Comparison of ENCODE assay signal across 12 cellular contexts in the genomic region with DNA sequence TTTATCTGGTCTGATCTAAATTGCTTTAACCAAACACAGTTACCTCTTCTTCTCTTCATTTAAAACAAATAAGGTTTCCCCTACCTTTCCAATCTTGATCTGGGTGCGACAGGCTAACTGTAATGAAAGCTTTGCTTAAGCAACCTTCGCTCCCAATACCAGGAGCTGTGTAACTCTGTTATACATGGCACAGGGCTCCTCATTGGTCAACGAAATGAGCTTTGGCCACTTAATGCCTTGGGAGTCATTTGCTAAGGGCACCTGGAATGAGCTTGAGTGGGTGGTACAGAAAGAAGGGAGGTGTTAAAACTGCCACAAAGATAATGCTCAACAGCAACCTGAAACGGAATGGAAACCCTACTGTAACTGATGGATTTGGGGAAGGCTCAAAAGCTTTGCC.
DNase-seq lines count a peak whose midpoint lies in the region; ATAC-seq and TF ChIP-seq lines count a peak whose summit lies in the region.
"Had no signal": no experiment of that assay in that cellular context is flagged by ENCODE, and none has a peak within 500 bp of the region (broad histone marks: within the 10 kb centered on the region; RNA-seq: fewer than 3 reads in every experiment).

No MANE protein-coding gene starts in this region.

- no peak for ATAC-seq in naive thymus-derived CD8-positive, alpha-beta T cell
- no peak for ATAC-seq in GM18498 (IDR thresholded peaks at IDR 0.05; ENCODE audit: unreplicated experiment)

- H3K27me3 ChIP-seq in WERI-Rb-1 (ENCODE audit: insufficient read depth, low read depth, severe bottlenecking) (no peaks in the 10 kb centered on the region), mucosa of rectum (ENCODE audit: control insufficient read depth in 2 of 2, insufficient read depth in 2 of 2, low read length in 2 of 2) (no peaks in the 10 kb centered on the region)

- POLR2A ChIA-PET in naive thymus-derived CD8-positive, alpha-beta T cell (lab: Charles Lee): no interaction called here

- H3K9me3 ChIP-seq in WERI-Rb-1 (ENCODE audit: severe bottlenecking) (no peaks in the 10 kb centered on the region), mucosa of rectum (ENCODE audit: control insufficient read depth in 2 of 2, low read length in 2 of 2) (no peaks in the 10 kb centered on the region)

- H3K27ac ChIP-seq in WERI-Rb-1 (peak overlapping the region; percentile 27), mucosa of rectum (ENCODE audit: low read depth in 2 of 2, low read length in 2 of 2) (peak overlapping the region; percentile 41 to 60)

- H3K4me3 Mint-ChIP-seq in naive thymus-derived CD8-positive, alpha-beta T cell: no peak overlapping the region
- H3K4me3 Mint-ChIP-seq: activated naive CD8-positive, alpha-beta T cell had no signal

- peaks cover 0 to 7% (median 0%) of the 10 kb centered on the region in 4 donors for H3K4me1 Mint-ChIP-seq in naive thymus-derived CD8-positive, alpha-beta T cell

- peak overlapping the region in 1 of 10 donors; percentile 15 for H3K27ac Mint-ChIP-seq in naive thymus-derived CD8-positive, alpha-beta T cell

- no peaks in the 10 kb centered on the region for H3K27me3 Mint-ChIP-seq in naive thymus-derived CD8-positive, alpha-beta T cell
- H3K27me3 Mint-ChIP-seq: activated naive CD8-positive, alpha-beta T cell had no signal

- no peaks in the 10 kb centered on the region for H3K9me3 Mint-ChIP-seq in naive thymus-derived CD8-positive, alpha-beta T cell

- TF ChIP-seq CTCF in WERI-Rb-1 (IDR thresholded peaks at IDR 0.05; ENCODE audit: low read depth, low read length): no peak

- H3K36me3 ChIP-seq in WERI-Rb-1 (no peaks in the 10 kb centered on the region), mucosa of rectum (ENCODE audit: control insufficient read depth in 2 of 2, insufficient read depth in 2 of 2, low read length in 2 of 2) (peaks cover 0 to 5% of the 10 kb centered on the region in 2 donors)

- H3K36me3 Mint-ChIP-seq in naive thymus-derived CD8-positive, alpha-beta T cell: no peaks in the 10 kb centered on the region
- H3K36me3 Mint-ChIP-seq: activated naive CD8-positive, alpha-beta T cell had no signal

- H3K9ac ChIP-seq in mucosa of rectum (ENCODE audit: low read depth in 1 of 2, low read length in 2 of 2): no peak overlapping the region

- peaks cover 33 to 41% of the 10 kb centered on the region in 2 donors for H3K4me1 ChIP-seq in mucosa of rectum (ENCODE audit: control insufficient read depth in 2 of 2, insufficient read depth in 2 of 2, low read length in 2 of 2)

- DNase-seq in DMS53 treated with DMSO at 0.1 percent for 48 hours (lab: John Stamatoyannopoulos, UW; ENCODE audit: unreplicated experiment) (peak; percentile 96), NCI-H2029 treated with DMSO at 0.1 percent for 48 hours (lab: John Stamatoyannopoulos, UW) (peak; percentile 90), WERI-Rb-1 (no peak), T-helper 9 cell (no peak)
- DNase-seq in naive thymus-derived CD8-positive, alpha-beta T cell: no peak
- no peak for DNase-seq in stimulated activated CD4-positive, alpha-beta T cell treated with anti-CD3 and anti-CD28 coated beads, Interleukin-4, amount 100 ng/mL, for 1 hour
- DNase-seq: hypothalamus, NCI-H1105, PC-9 had no signal

- H3K4me3 ChIP-seq in WERI-Rb-1 (ENCODE audit: low read depth, low read length) (no peak overlapping the region), mucosa of rectum (ENCODE audit: low read length in 2 of 2) (peak overlapping the region in 1 of 2 donors; percentile 32)
- H3K4me3 ChIP-seq: PC-9 had no signal

Comparison
In these comparisons a context has a peak if more than half of its experiments do, and no peak if none do; other contexts are left out.
1. DNase-seq: peak in DMS53 treated with DMSO at 0.1 percent for 48 hours (single experiment) and NCI-H2029 treated with DMSO at 0.1 percent for 48 hours (single experiment); none in WERI-Rb-1 (single experiment), T-helper 9 cell (single experiment), naive thymus-derived CD8-positive, alpha-beta T cell (0 of 10) and stimulated activated CD4-positive, alpha-beta T cell treated with anti-CD3 and anti-CD28 coated beads, Interleukin-4, amount 100 ng/mL, for 1 hour (single experiment).